ENCODE assay signal across 8 cellular contexts in the genomic region with DNA sequence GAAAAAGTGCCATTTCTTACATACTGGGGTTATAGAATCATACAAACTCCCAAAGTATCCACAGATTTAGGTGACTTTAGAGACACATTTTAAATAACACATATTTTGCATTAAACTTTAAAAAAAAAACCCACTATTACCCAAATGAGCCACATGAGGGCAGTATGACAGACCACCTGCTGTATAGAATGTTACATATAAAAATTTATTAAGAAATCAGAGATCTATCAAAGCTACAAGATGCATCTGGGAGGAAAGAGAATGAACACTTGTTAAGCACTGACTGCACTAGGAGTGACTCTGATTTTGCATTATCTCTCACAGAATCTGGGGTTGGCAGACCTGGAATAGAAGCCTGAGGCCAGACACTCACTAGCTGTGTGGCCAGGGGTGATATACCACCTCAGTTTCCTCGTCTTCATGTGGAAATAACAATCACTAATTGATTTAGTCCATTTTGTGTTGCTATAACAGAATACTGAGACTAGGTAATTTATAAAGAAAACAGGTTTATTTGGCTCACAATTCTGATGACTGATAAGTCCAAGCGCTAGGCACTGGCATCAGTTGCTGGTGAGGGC.
A peak's percentile ranks its signal among the peaks of the same experiment; 100 is the strongest.
DNase-seq lines count a peak whose midpoint lies in the region; ATAC-seq, FAIRE-seq and TF ChIP-seq lines count a peak whose summit lies in the region.

No MANE protein-coding gene starts in this region.

- no peaks in the 10 kb centered on the region for H3K36me3 ChIP-seq in SK-N-MC (ENCODE audit: insufficient read depth, low read length)

- no peak for FAIRE-seq in A549 (lab: Jason Lieb, UNC)

- CTCF ChIA-PET in A549 (lab: Yijun Ruan, JAX): interaction anchor here (0.6 to 2.3 kb wide), 19 partner anchors 9 to 419 kb away, joined by 3 to 8 read pairs (median 4); no protein-coding TSS in a partner anchor
- CTCF ChIA-PET in GM10248 (lab: Yijun Ruan, JAX): interaction anchor here (0.6 to 3.9 kb wide), 16 partner anchors 8 to 361 kb away, joined by 3 to 32 read pairs (median 4); no protein-coding TSS in a partner anchor

- H3K4me1 ChIP-seq in A549: 0 out of 3 replicates have a peak, but pooled peaks cover 4% of the 10 kb centered on the region

- H3K4me2 ChIP-seq in A549: no peak overlapping the region

- TF ChIP-seq EP300 in A549 (IDR thresholded peaks at IDR 0.05): no peak

- POLR2A ChIA-PET in A549 (lab: Yijun Ruan, JAX): no interaction called here
- POLR2A ChIA-PET in GM10248 (lab: Yijun Ruan, JAX): no interaction called here

- peak in 1 of 2 experiments; percentile 45; a peak in 2 of 6 replicates for ATAC-seq in A549
- no peak for ATAC-seq in HG02610 (IDR thresholded peaks at IDR 0.05; ENCODE audit: unreplicated experiment)
- ATAC-seq in GM19455 (IDR thresholded peaks at IDR 0.05; ENCODE audit: unreplicated experiment): no peak

- DNase-seq in A549 (ENCODE audit: low read depth in 1 of 2, low spot score in 1 of 2): peak; percentile 8 to 11
- no peak for DNase-seq in GM10248 (ENCODE audit: extremely low spot score)
- DNase-seq in SK-N-MC (ENCODE audit: low read depth, low spot score): peak; percentile 10
- DNase-seq in germinal center (ENCODE audit: low spot score): peak; percentile 26
- no peak for DNase-seq in NCI-H510A treated with DMSO at 0.1 percent for 48 hours (lab: John Stamatoyannopoulos, UW)
- no peak for DNase-seq in activated CD4-positive, alpha-beta T cell treated with anti-CD3 and anti-CD28 coated beads, Interleukin-2, amount 50 U/mL, for 4 hours

- TF ChIP-seq POLR2A in A549 (IDR thresholded peaks at IDR 0.05; ENCODE audit: low read length): no peak

- H3K9ac ChIP-seq in SK-N-MC (ENCODE audit: insufficient read length): no peak overlapping the region

- no peak overlapping the region for H3K4me3 ChIP-seq in A549
- H3K4me3 ChIP-seq in SK-N-MC: no peak overlapping the region

- TF ChIP-seq RAD21 in A549 (conservative IDR thresholded peaks at IDR 0.05 in 1 of 2, IDR thresholded peaks at IDR 0.05 in 1 of 2): peak; percentile 41 to 46; a peak in 4 of 5 replicates

- H3K9me3 ChIP-seq in A549 (no peaks in the 10 kb centered on the region), SK-N-MC (ENCODE audit: low read depth, low read length) (no peaks in the 10 kb centered on the region)

- H3K27ac ChIP-seq in A549 (no peak overlapping the region), SK-N-MC (no peak overlapping the region)

- TF ChIP-seq CTCF in A549 (IDR thresholded peaks at IDR 0.05) (peak; percentile 72), GM10248 (IDR thresholded peaks at IDR 0.05; ENCODE audit: control extremely low read depth, extremely low read depth, low read depth, missing control alignments) (peak; percentile 27)

- WGBS in A549 (ENCODE audit: missing lambda C conversion rate): 71% methylated on average over 2 of the region's 2 CpGs

TF ChIP-seq in A549, 52 proteins besides CTCF, POLR2A, EP300 and RAD21:
- no peak for TF ChIP-seq ESRRA (IDR thresholded peaks at IDR 0.05; ENCODE audit: borderline replicate concordance, low read length)
- no peak for TF ChIP-seq EHF (CRISPR knock-in tag; IDR thresholded peaks at IDR 0.05)
- no peak for TF ChIP-seq HOXB5 (CRISPR knock-in tag; IDR thresholded peaks at IDR 0.05)
- TF ChIP-seq, protein P1, sequence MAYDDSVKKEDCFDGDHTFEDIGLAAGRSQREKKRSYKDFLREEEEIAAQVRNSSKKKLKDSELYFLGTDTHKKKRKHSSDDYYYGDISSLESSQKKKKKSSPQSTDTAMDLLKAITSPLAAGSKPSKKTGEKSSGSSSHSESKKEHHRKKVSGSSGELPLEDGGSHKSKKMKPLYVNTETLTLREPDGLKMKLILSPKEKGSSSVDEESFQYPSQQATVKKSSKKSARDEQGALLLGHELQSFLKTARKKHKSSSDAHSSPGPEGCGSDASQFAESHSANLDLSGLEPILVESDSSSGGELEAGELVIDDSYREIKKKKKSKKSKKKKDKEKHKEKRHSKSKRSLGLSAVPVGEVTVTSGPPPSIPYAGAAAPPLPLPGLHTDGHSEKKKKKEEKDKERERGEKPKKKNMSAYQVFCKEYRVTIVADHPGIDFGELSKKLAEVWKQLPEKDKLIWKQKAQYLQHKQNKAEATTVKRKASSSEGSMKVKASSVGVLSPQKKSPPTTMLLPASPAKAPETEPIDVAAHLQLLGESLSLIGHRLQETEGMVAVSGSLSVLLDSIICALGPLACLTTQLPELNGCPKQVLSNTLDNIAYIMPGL (CRISPR knock-in tag; IDR thresholded peaks at IDR 0.05; ENCODE audit: borderline replicate concordance): no peak
- TF ChIP-seq, protein P2, sequence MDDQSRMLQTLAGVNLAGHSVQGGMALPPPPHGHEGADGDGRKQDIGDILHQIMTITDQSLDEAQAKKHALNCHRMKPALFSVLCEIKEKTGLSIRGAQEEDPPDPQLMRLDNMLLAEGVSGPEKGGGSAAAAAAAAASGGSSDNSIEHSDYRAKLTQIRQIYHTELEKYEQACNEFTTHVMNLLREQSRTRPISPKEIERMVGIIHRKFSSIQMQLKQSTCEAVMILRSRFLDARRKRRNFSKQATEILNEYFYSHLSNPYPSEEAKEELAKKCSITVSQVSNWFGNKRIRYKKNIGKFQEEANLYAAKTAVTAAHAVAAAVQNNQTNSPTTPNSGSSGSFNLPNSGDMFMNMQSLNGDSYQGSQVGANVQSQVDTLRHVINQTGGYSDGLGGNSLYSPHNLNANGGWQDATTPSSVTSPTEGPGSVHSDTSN (IDR thresholded peaks at IDR 0.05): no peak
- no peak for TF ChIP-seq FOSB (CRISPR knock-in tag; IDR thresholded peaks at IDR 0.05)
- TF ChIP-seq SMC3 (IDR thresholded peaks at IDR 0.05): peak; percentile 65
- no peak for TF ChIP-seq EHMT2 (IDR thresholded peaks at IDR 0.05; ENCODE audit: low read depth)
- no peak for TF ChIP-seq POLR2AphosphoS2 (conservative IDR thresholded peaks at IDR 0.05; ENCODE audit: low read length)

Comparison
In these comparisons a context has a peak if more than half of its experiments do, and no peak if none do; other contexts are left out.
1. DNase-seq: peak in A549 (2 of 2), SK-N-MC (single experiment) and germinal center (single experiment); none in GM10248 (single experiment), NCI-H510A treated with DMSO at 0.1 percent for 48 hours (single experiment) and activated CD4-positive, alpha-beta T cell treated with anti-CD3 and anti-CD28 coated beads, Interleukin-2, amount 50 U/mL, for 4 hours (0 of 2).